1 cellular context compared by ENCODE assay signal in genomic region chr11:47184711-47185304, GRCh38.
A peak's percentile ranks its signal among the peaks of the same experiment; 100 is the strongest.
TF ChIP-seq lines count a peak whose summit lies in the region.

No MANE protein-coding gene starts in this region.

TF ChIP-seq in HepG2, 621 proteins besides CTCF, POLR2A, EP300 and RAD21 (continued from another document and continues in another):
- TF ChIP-seq TFDP2 (CRISPR knock-in tag; IDR thresholded peaks at IDR 0.05) (no peak), ZNF160 (CRISPR knock-in tag; IDR thresholded peaks at IDR 0.05) (no peak), ZMYM3 (CRISPR knock-in tag; IDR thresholded peaks at IDR 0.05) (no peak; the same call in 1 of the 2 replicates), PCBP1 (IDR thresholded peaks at IDR 0.05; ENCODE audit: borderline replicate concordance, low read depth, low read length) (peak; percentile 76), HINFP (CRISPR knock-in tag; IDR thresholded peaks at IDR 0.05; ENCODE audit: low read depth) (no peak), ZNF784 (CRISPR knock-in tag; IDR thresholded peaks at IDR 0.05; ENCODE audit: borderline replicate concordance) (peak; percentile 64), ZNF512B (CRISPR knock-in tag; IDR thresholded peaks at IDR 0.05; ENCODE audit: borderline replicate concordance) (no peak), DBP (CRISPR knock-in tag; IDR thresholded peaks at IDR 0.05; ENCODE audit: not compliant biosample characterization) (no peak), ZNF678 (CRISPR knock-in tag; IDR thresholded peaks at IDR 0.05) (0 out of 2 replicates have a peak, but pooled peaks have one; percentile 27), FOXP1 (IDR thresholded peaks at IDR 0.05) (no peak), FOXP1 (CRISPR knock-in tag; IDR thresholded peaks at IDR 0.05) (0 out of 2 replicates have a peak, but pooled peaks have one; percentile 9), KLF15 (CRISPR knock-in tag; IDR thresholded peaks at IDR 0.05; ENCODE audit: borderline replicate concordance) (0 out of 2 replicates have a peak, but pooled peaks have one; percentile 19), PPARG (CRISPR knock-in tag; conservative IDR thresholded peaks at IDR 0.05) (no peak), ZNF550 (CRISPR knock-in tag; IDR thresholded peaks at IDR 0.05; ENCODE audit: borderline replicate concordance) (no peak), NFIC (IDR thresholded peaks at IDR 0.05; ENCODE audit: low read length) (0 out of 2 replicates have a peak, but pooled peaks have one; percentile 33), ZNF468 (CRISPR knock-in tag; IDR thresholded peaks at IDR 0.05) (0 out of 2 replicates have a peak, but pooled peaks have one; percentile 52), ZFP41 (CRISPR knock-in tag; IDR thresholded peaks at IDR 0.05; ENCODE audit: borderline replicate concordance) (0 out of 2 replicates have a peak, but pooled peaks have one; percentile 20), MXD3 (CRISPR knock-in tag; IDR thresholded peaks at IDR 0.05) (no peak), ZBTB40 (IDR thresholded peaks at IDR 0.05) (no peak), ZBTB40 (CRISPR knock-in tag; IDR thresholded peaks at IDR 0.05) (peak; percentile 58), ZNF432 (CRISPR knock-in tag; IDR thresholded peaks at IDR 0.05; ENCODE audit: borderline replicate concordance) (no peak), ZNF292 (CRISPR knock-in tag; IDR thresholded peaks at IDR 0.05; ENCODE audit: borderline replicate concordance, low read depth) (peak; percentile 92), ASH2L (IDR thresholded peaks at IDR 0.05; ENCODE audit: insufficient read length, low read depth, low read length) (peak; percentile 67), CREB1 (IDR thresholded peaks at IDR 0.05) (no peak), CREB1 (CRISPR knock-in tag; IDR thresholded peaks at IDR 0.05) (no peak), SRSF1 (optimal IDR thresholded peaks at IDR 0.05; ENCODE audit: low read depth, low read length) (peak; percentile 93), AGO2 (optimal IDR thresholded peaks at IDR 0.05; ENCODE audit: low read depth, low read length) (peak; percentile 87), SKIL (CRISPR knock-in tag; IDR thresholded peaks at IDR 0.05; ENCODE audit: borderline replicate concordance) (0 out of 2 replicates have a peak, but pooled peaks have one; percentile 66), PHB2 (IDR thresholded peaks at IDR 0.05; ENCODE audit: partially characterized antibody) (no peak), ZNF720 (CRISPR knock-in tag; IDR thresholded peaks at IDR 0.05) (no peak), ZKSCAN8 (CRISPR knock-in tag; IDR thresholded peaks at IDR 0.05; ENCODE audit: borderline replicate concordance) (no peak), ZNF710 (CRISPR knock-in tag; IDR thresholded peaks at IDR 0.05; ENCODE audit: borderline replicate concordance) (peak; percentile 35; the same call in 1 of the 2 replicates), KDM6A (CRISPR knock-in tag; IDR thresholded peaks at IDR 0.05; ENCODE audit: low read depth) (peak; percentile 84), ZNF10 (CRISPR knock-in tag; IDR thresholded peaks at IDR 0.05; ENCODE audit: borderline replicate concordance, low read depth) (no peak), ZNF629 (CRISPR knock-in tag; conservative IDR thresholded peaks at IDR 0.05) (peak; percentile 36; the same call in 1 of the 2 replicates), ZNF256 (CRISPR knock-in tag; conservative IDR thresholded peaks at IDR 0.05) (no peak), ZKSCAN5 (CRISPR knock-in tag; IDR thresholded peaks at IDR 0.05) (no peak), BCL6 (CRISPR knock-in tag; IDR thresholded peaks at IDR 0.05) (peak; percentile 66)
